ENCODE assay signal across 1 cellular context in the genomic region with DNA sequence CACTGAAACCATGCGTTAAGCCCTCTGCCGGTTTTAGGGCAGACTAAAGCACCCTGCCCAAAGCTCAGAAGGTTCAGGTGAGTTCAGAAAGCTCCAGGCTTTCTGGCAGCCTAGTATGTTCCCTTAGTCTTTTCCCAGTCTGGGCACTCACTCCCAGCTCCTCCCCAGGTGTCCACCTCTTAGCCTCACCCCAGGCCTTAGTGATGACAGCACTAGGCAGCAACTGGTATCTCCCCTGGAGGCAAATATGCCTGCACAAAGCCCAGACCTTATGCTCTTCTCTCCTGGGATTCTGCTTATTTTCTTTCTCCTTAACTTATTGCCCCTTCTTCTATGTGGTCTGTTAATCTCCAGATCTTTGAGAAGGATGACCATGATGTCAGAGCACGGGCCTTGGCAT.
TF ChIP-seq lines count a peak whose summit lies in the region.

No MANE protein-coding gene starts in this region.

TF ChIP-seq in SK-N-SH treated with all-trans-retinoic acid at 6 μM for 48 hours, 23 proteins besides CTCF, POLR2A, EP300 and RAD21 (continued from another document):
- TF ChIP-seq PATZ1 (CRISPR knock-in tag; IDR thresholded peaks at IDR 0.05; ENCODE audit: borderline replicate concordance) (no peak), TSHZ2 (CRISPR knock-in tag; IDR thresholded peaks at IDR 0.05) (no peak), ISL1 (CRISPR knock-in tag; IDR thresholded peaks at IDR 0.05) (no peak)
